ENCODE assay signal across 18 cellular contexts in genomic region chrX:12378263-12378662, GRCh38.
"Had no signal": no experiment of that assay in that cellular context is flagged by ENCODE, and none has a peak within 500 bp of the region (broad histone marks: within the 10 kb centered on the region; RNA-seq: fewer than 3 reads in every experiment).

No MANE protein-coding gene starts in this region.

- H3K36me3 ChIP-seq: esophagus muscularis mucosa, gastroesophageal sphincter, prostate gland, right lobe of liver, tibial artery, upper lobe of right lung, vagina had no signal

- H3K4me1 ChIP-seq: esophagus muscularis mucosa, gastroesophageal sphincter, parathyroid adenoma, prostate gland, right lobe of liver, tibial artery, upper lobe of right lung, vagina had no signal

- H3K27me3 ChIP-seq: esophagus muscularis mucosa, gastroesophageal sphincter, right lobe of liver, tibial artery, upper lobe of right lung, vagina had no signal

- ATAC-seq: effector memory CD8-positive, alpha-beta T cell; gastroesophageal sphincter; left colon; naive thymus-derived CD4-positive, alpha-beta T cell; right lobe of liver; stimulated activated memory B cell treated with anti-CD40 and anti-IgM and Interleukin-4, amounts not matched to agents 10 μg/mL and 1 μg/mL and 100 μg/mL, for 72 hours; upper lobe of right lung had no signal

- H3K9me3 ChIP-seq: esophagus muscularis mucosa, gastroesophageal sphincter, prostate gland, right lobe of liver, tibial artery, upper lobe of right lung, vagina had no signal

- H3K4me3 ChIP-seq: esophagus muscularis mucosa, gastroesophageal sphincter, prostate gland, right lobe of liver, tibial artery, upper lobe of right lung, vagina had no signal

- DNase-seq: effector memory CD8-positive, alpha-beta T cell; immature natural killer cell; kidney; left colon; mammary epithelial cell; naive thymus-derived CD4-positive, alpha-beta T cell; nephron progenitor cell; right lobe of liver; stimulated activated CD4-positive, alpha-beta T cell treated with anti-CD3 and anti-CD28 coated beads, Interleukin-4, amount 100 ng/mL, for 1 hour; tibial artery; upper lobe of right lung had no signal

- H3K27ac ChIP-seq: epithelial cell of prostate, esophagus muscularis mucosa, gastroesophageal sphincter, parathyroid adenoma, prostate gland, right lobe of liver, tibial artery, upper lobe of right lung, vagina had no signal
